Comparison of ENCODE assay signal across 19 cellular contexts in genomic region chrX:124679199-124679598, GRCh38.
"Had no signal": no experiment of that assay in that cellular context is flagged by ENCODE, and none has a peak within 500 bp of the region (broad histone marks: within the 10 kb centered on the region; RNA-seq: fewer than 3 reads in every experiment).

No MANE protein-coding gene starts in this region.

- H3K27ac ChIP-seq: VCaP had no signal

- DNase-seq: activated CD4-positive, alpha-beta memory T cell treated with anti-CD3 and anti-CD28 coated beads, Interleukin-2, amount 10 ng/mL, durations not matched to agents 7 days and 5 days; activated CD4-positive, alpha-beta T cell treated with anti-CD3 and anti-CD28 coated beads, Interleukin-2, amount 50 U/mL, for 1 hour; activated CD4-positive, CD25-positive, alpha-beta regulatory T cell; activated gamma-delta T cell; activated naive CD4-positive, alpha-beta T cell treated with anti-CD3 and anti-CD28 coated beads for 36 hours; activated T-cell treated with anti-CD3 and anti-CD28 coated beads for 4 hours; activated T-cell treated with anti-CD3 and anti-CD28 coated beads, Interleukin-2, amount 50 U/mL, for 48 hours; amygdala; Karpas-422; MM.1S; NCI-H1105 treated with DMSO at 0.1 percent for 48 hours; NCI-H1436 treated with DMSO at 0.1 percent for 48 hours; NCI-H187; NCI-H2081; NCI-H510A treated with DMSO at 0.1 percent for 48 hours; RPMI8226; T-cell had no signal

- H3K4me3 ChIP-seq: K562 had no signal
